In genomic region chr6:43924222-43924702, GRCh38 we compare ENCODE assay signal across 8 cellular contexts.
DNase-seq lines count a peak whose midpoint lies in the region; ATAC-seq and TF ChIP-seq lines count a peak whose summit lies in the region.

No MANE protein-coding gene starts in this region.

- peaks cover 0 to 19% (median 0%) of the 10 kb centered on the region in 12 donors for H3K4me1 ChIP-seq in heart left ventricle
- peaks cover 0 to 23% (median 14%) of the 10 kb centered on the region in 4 donors for H3K4me1 ChIP-seq in transverse colon

- no peak overlapping the region for H3K4me3 ChIP-seq in heart left ventricle
- no peak overlapping the region for H3K4me3 ChIP-seq in transverse colon

- H3K27me3 Mint-ChIP-seq in activated CD4-positive, alpha-beta memory T cell treated with anti-CD3 and anti-CD28 coated beads, Interleukin-2, amount 10 ng/mL, durations not matched to agents 7 days and 5 days: peaks cover 6% of the 10 kb centered on the region

- in situ Hi-C loops in transverse colon (cut with MboI; ENCODE audit: low pct_ligation_motif_present in 1 of 4, low pct_unique_long_range_greater_than_20kb in 1 of 4, low sequenced_read_pairs in 3 of 4): no loop called here

- H3K27ac Mint-ChIP-seq in activated CD4-positive, alpha-beta memory T cell treated with anti-CD3 and anti-CD28 coated beads, Interleukin-2, amount 10 ng/mL, durations not matched to agents 7 days and 5 days: no peak overlapping the region

- H3K36me3 ChIP-seq in heart left ventricle: no peaks in the 10 kb centered on the region
- no peaks in the 10 kb centered on the region for H3K36me3 ChIP-seq in transverse colon

- H3K9me3 ChIP-seq in heart left ventricle (no peaks in the 10 kb centered on the region), transverse colon (no peaks in the 10 kb centered on the region)

- 73 to 79% (median 76%) methylated on average over 5 to 12 of the region's 12 CpGs for WGBS in heart left ventricle, 4 donors
- 52% methylated on average over 12 of the region's 12 CpGs; no CpG with 5 or more reads in 1 of the 2 donors for WGBS in transverse colon (ENCODE audit: low coverage in 1 of 2), 2 donors

- ATAC-seq in left cardiac atrium (peak; percentile 51 to 55), heart left ventricle (no peak), HG02588 (IDR thresholded peaks at IDR 0.05; ENCODE audit: unreplicated experiment) (no peak)

- no peaks in the 10 kb centered on the region for H3K9me3 Mint-ChIP-seq in activated CD4-positive, alpha-beta memory T cell treated with anti-CD3 and anti-CD28 coated beads, Interleukin-2, amount 10 ng/mL, durations not matched to agents 7 days and 5 days

- no peak for TF ChIP-seq POLR2A in heart left ventricle (IDR thresholded peaks at IDR 0.05)
- no peak for TF ChIP-seq POLR2A in transverse colon (IDR thresholded peaks at IDR 0.05)

- H3K27me3 ChIP-seq in heart left ventricle: no peaks in the 10 kb centered on the region
- no peaks in the 10 kb centered on the region for H3K27me3 ChIP-seq in transverse colon

- H3K36me3 Mint-ChIP-seq in activated CD4-positive, alpha-beta memory T cell treated with anti-CD3 and anti-CD28 coated beads, Interleukin-2, amount 10 ng/mL, durations not matched to agents 7 days and 5 days (ENCODE audit: low read depth): no peaks in the 10 kb centered on the region

- H3K27ac ChIP-seq in heart left ventricle: no peak overlapping the region
- no peak overlapping the region for H3K27ac ChIP-seq in transverse colon

- CTCF ChIA-PET in activated CD4-positive, alpha-beta memory T cell treated with anti-CD3 and anti-CD28 coated beads, Interleukin-2, amount 10 ng/mL, durations not matched to agents 7 days and 5 days (lab: Charles Lee): interaction anchor here (1.0 to 1.3 kb wide), 3 partner anchors 9 to 154 kb away, joined by 3 to 8 read pairs (median 4); partner anchors contain the start of gene VEGFA

- intact Hi-C loops in left cardiac atrium (cut with DNase I) (no loop called here), heart left ventricle (cut with DNase I) (no loop called here), transverse colon (cut with DNase I; ENCODE audit: low total_unique reads) (no loop called here)

- H3K4me1 Mint-ChIP-seq in activated CD4-positive, alpha-beta memory T cell treated with anti-CD3 and anti-CD28 coated beads, Interleukin-2, amount 10 ng/mL, durations not matched to agents 7 days and 5 days: peaks cover 32% of the 10 kb centered on the region

- TF ChIP-seq EP300 in transverse colon (IDR thresholded peaks at IDR 0.05; ENCODE audit: low read depth): no peak

- TF ChIP-seq CTCF in heart left ventricle (IDR thresholded peaks at IDR 0.05): no peak
- no peak for TF ChIP-seq CTCF in transverse colon (IDR thresholded peaks at IDR 0.05)

- DNase-seq in left cardiac atrium: no peak
- no peak for DNase-seq in heart left ventricle
- DNase-seq in activated CD4-positive, alpha-beta memory T cell treated with anti-CD3 and anti-CD28 coated beads, Interleukin-2, amount 10 ng/mL, durations not matched to agents 7 days and 5 days: peak; percentile 73
- peak; percentile 21 for DNase-seq in globus pallidus (ENCODE audit: low spot score)
- peak; percentile 18 to 31 for DNase-seq in stimulated activated CD8-positive, alpha-beta memory T cell treated with anti-CD3 and anti-CD28 coated beads, Interleukin-2, amount 100 ng/mL, for 1 hour (ENCODE audit: low read depth in 2 of 2)
- no peak for DNase-seq in transverse colon
- no peak for DNase-seq in NCI-H2081 (lab: John Stamatoyannopoulos, UW)

- POLR2A ChIA-PET in activated CD4-positive, alpha-beta memory T cell treated with anti-CD3 and anti-CD28 coated beads, Interleukin-2, amount 10 ng/mL, durations not matched to agents 7 days and 5 days (lab: Charles Lee): interaction anchor here (1.1 to 1.2 kb wide), 2 partner anchors 10 to 13 kb away, joined by 3 read pairs; no protein-coding TSS in a partner anchor

- no peak overlapping the region for H3K4me3 Mint-ChIP-seq in activated CD4-positive, alpha-beta memory T cell treated with anti-CD3 and anti-CD28 coated beads, Interleukin-2, amount 10 ng/mL, durations not matched to agents 7 days and 5 days

Comparison
In these comparisons a context has a peak if more than half of its experiments do, and no peak if none do; other contexts are left out.
1. ATAC-seq: peak in left cardiac atrium (2 of 2); none in heart left ventricle (0 of 4) and HG02588 (single experiment).
2. DNase-seq: peak in activated CD4-positive, alpha-beta memory T cell treated with anti-CD3 and anti-CD28 coated beads, Interleukin-2, amount 10 ng/mL, durations not matched to agents 7 days and 5 days (single experiment), globus pallidus (single experiment) and stimulated activated CD8-positive, alpha-beta memory T cell treated with anti-CD3 and anti-CD28 coated beads, Interleukin-2, amount 100 ng/mL, for 1 hour (2 of 2); none in left cardiac atrium (single experiment), heart left ventricle (0 of 5), transverse colon (single experiment) and NCI-H2081 (0 of 2).